Comparison of ENCODE assay signal across 13 cellular contexts in the genomic region with DNA sequence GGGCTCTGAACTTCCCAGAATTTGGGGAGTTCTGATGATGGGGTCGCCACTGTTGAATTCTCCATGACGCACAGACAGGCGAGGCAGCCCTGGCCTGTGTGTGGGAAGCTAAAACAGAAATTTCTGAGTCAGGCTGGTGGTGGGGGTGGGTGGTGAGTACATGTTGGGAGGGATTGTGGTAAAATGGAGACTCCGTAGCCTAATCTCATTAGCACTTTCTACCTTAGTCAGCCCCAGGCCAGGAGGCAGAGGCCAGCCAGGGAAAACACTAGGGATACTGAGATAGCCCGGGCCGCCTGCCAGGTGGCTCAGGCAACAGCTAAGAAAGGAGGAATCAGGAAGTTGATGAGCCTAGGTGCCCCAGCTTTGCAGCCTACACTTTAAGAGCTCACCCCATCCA. TPM values are rescaled to one million over a fixed set of nuclear protein-coding genes. Genes with fewer than 3 reads are reported as not detected.
DNase-seq lines count a peak whose midpoint lies in the region; ATAC-seq and TF ChIP-seq lines count a peak whose summit lies in the region.
"Had no signal": no experiment of that assay in that cellular context is flagged by ENCODE, and none has a peak within 500 bp of the region (broad histone marks: within the 10 kb centered on the region; RNA-seq: fewer than 3 reads in every experiment).

No MANE protein-coding gene starts in this region.

- H3K9me3 Mint-ChIP-seq in stimulated activated effector memory CD8-positive, alpha-beta T cell treated with anti-CD3 and anti-CD28 coated beads, Interleukin-12 subunit alpha, Interleukin-12 subunit beta, amount 100 ng/mL, for 72 hours = no peaks in the 10 kb centered on the region
- H3K9me3 Mint-ChIP-seq: activated naive CD4-positive, alpha-beta T cell treated with anti-CD3 and anti-CD28 coated beads, Interleukin-2, amount 10 ng/mL, durations not matched to agents 7 days and 5 days; memory B cell had no signal

- intact Hi-C loops in left cardiac atrium (cut with DNase I) = no loop called here
- intact Hi-C loops in cardiac septum (cut with DNase I) = no loop called here
- intact Hi-C loops in PC-3 (cut with micrococcal nuclease) = loop anchor here (2.0 kb wide), 1 partner anchor 255 kb away; no protein-coding TSS in a partner anchor

- CTCF ChIA-PET in PC-3 (lab: Charles Lee) = no interaction called here

- H3K4me2 ChIP-seq in PC-3 (ENCODE audit: low read length) = no peak overlapping the region
- H3K4me2 ChIP-seq: neural progenitor cell had no signal

- peak; percentile 57 to 90 for ATAC-seq in left cardiac atrium
- no peak for ATAC-seq in PC-3
- ATAC-seq in stimulated activated effector memory CD8-positive, alpha-beta T cell treated with anti-CD3 and anti-CD28 coated beads, Interleukin-12 subunit alpha, Interleukin-12 subunit beta, amount 100 ng/mL, for 72 hours = peak; percentile 83

- H3K4me3 Mint-ChIP-seq in stimulated activated effector memory CD8-positive, alpha-beta T cell treated with anti-CD3 and anti-CD28 coated beads, Interleukin-12 subunit alpha, Interleukin-12 subunit beta, amount 100 ng/mL, for 72 hours = peak overlapping the region; percentile 43
- H3K4me3 Mint-ChIP-seq: activated naive CD4-positive, alpha-beta T cell treated with anti-CD3 and anti-CD28 coated beads, Interleukin-2, amount 10 ng/mL, durations not matched to agents 7 days and 5 days; B cell; memory B cell; neural progenitor cell had no signal

- no peaks in the 10 kb centered on the region for H4K20me1 ChIP-seq in PC-3 (ENCODE audit: low read length)

- peaks cover 8% of the 10 kb centered on the region for H3K4me1 ChIP-seq in PC-3 (ENCODE audit: insufficient read depth, low read length)
- H3K4me1 ChIP-seq: neural progenitor cell had no signal

- peaks cover 3% of the 10 kb centered on the region for H3K27me3 ChIP-seq in PC-3 (ENCODE audit: low read length)
- H3K27me3 ChIP-seq: neural progenitor cell had no signal

- POLR2A ChIA-PET in PC-3 (lab: Charles Lee; ENCODE audit: unreplicated experiment) = no interaction called here

- peaks cover 14% of the 10 kb centered on the region for H3K4me1 Mint-ChIP-seq in stimulated activated effector memory CD8-positive, alpha-beta T cell treated with anti-CD3 and anti-CD28 coated beads, Interleukin-12 subunit alpha, Interleukin-12 subunit beta, amount 100 ng/mL, for 72 hours
- H3K4me1 Mint-ChIP-seq: activated naive CD4-positive, alpha-beta T cell treated with anti-CD3 and anti-CD28 coated beads, Interleukin-2, amount 10 ng/mL, durations not matched to agents 7 days and 5 days; B cell; neural progenitor cell had no signal

- H3K27ac Mint-ChIP-seq in stimulated activated effector memory CD8-positive, alpha-beta T cell treated with anti-CD3 and anti-CD28 coated beads, Interleukin-12 subunit alpha, Interleukin-12 subunit beta, amount 100 ng/mL, for 72 hours = no peak overlapping the region
- H3K27ac Mint-ChIP-seq: activated naive CD4-positive, alpha-beta T cell treated with anti-CD3 and anti-CD28 coated beads, Interleukin-2, amount 10 ng/mL, durations not matched to agents 7 days and 5 days; B cell; memory B cell; neural progenitor cell had no signal

- H2AFZ ChIP-seq in PC-3 (ENCODE audit: low read length) = no peak overlapping the region
- H2AFZ ChIP-seq: neural progenitor cell had no signal

- no peak overlapping the region for H3K9ac ChIP-seq in PC-3 (ENCODE audit: low read length)
- H3K9ac ChIP-seq: neural progenitor cell had no signal

- H3K36me3 Mint-ChIP-seq in stimulated activated effector memory CD8-positive, alpha-beta T cell treated with anti-CD3 and anti-CD28 coated beads, Interleukin-12 subunit alpha, Interleukin-12 subunit beta, amount 100 ng/mL, for 72 hours = no peaks in the 10 kb centered on the region
- H3K36me3 Mint-ChIP-seq: activated naive CD4-positive, alpha-beta T cell treated with anti-CD3 and anti-CD28 coated beads, Interleukin-2, amount 10 ng/mL, durations not matched to agents 7 days and 5 days; memory B cell; neural progenitor cell had no signal

- no peaks in the 10 kb centered on the region for H3K79me2 ChIP-seq in PC-3 (ENCODE audit: low read length)

- H3K27ac ChIP-seq in PC-3 (ENCODE audit: low read length) = no peak overlapping the region
- H3K27ac ChIP-seq: neural progenitor cell had no signal

- no peaks in the 10 kb centered on the region for H3K36me3 ChIP-seq in PC-3 (ENCODE audit: low read depth, low read length)
- H3K36me3 ChIP-seq: neural progenitor cell had no signal

- no peaks in the 10 kb centered on the region for H3F3A ChIP-seq in PC-3 (ENCODE audit: low read length, unreplicated experiment)

- DNase-seq in left cardiac atrium (peak; percentile 48), cardiac septum (ENCODE audit: low spot score) (no peak), PC-3 (peak; percentile 32), epithelial cell of esophagus (ENCODE audit: low read depth) (peak; percentile 38), NCI-H128 (lab: John Stamatoyannopoulos, UW; ENCODE audit: unreplicated experiment) (no peak), superior temporal gyrus (ENCODE audit: extremely low spot score) (no peak), DMS153 (lab: John Stamatoyannopoulos, UW) (no peak)
- DNase-seq in stimulated activated effector memory CD8-positive, alpha-beta T cell treated with anti-CD3 and anti-CD28 coated beads, Interleukin-12 subunit alpha, Interleukin-12 subunit beta, amount 100 ng/mL, for 72 hours (ENCODE audit: low spot score in 2 of 2) = no peak
- DNase-seq: activated naive CD4-positive, alpha-beta T cell treated with anti-CD3 and anti-CD28 coated beads, Interleukin-2, amount 10 ng/mL, durations not matched to agents 7 days and 5 days had no signal

- no TSS peak for BruUV-seq in PC-3 (replicated peaks; lab: Mats Ljungman, UMichigan)

- H3K4me3 ChIP-seq in PC-3 (ENCODE audit: low read length) = no peak overlapping the region
- H3K4me3 ChIP-seq in epithelial cell of esophagus (ENCODE audit: low read length) = no peak overlapping the region
- H3K4me3 ChIP-seq: neural progenitor cell had no signal

- TF ChIP-seq CTCF in PC-3 (conservative IDR thresholded peaks at IDR 0.05; ENCODE audit: low read depth, low read length) (no peak), epithelial cell of esophagus (IDR thresholded peaks at IDR 0.05; ENCODE audit: insufficient read depth, low read depth, low read length, missing control alignments) (no peak)

- no peaks in the 10 kb centered on the region for H3K9me2 ChIP-seq in PC-3 (replicated peaks; ENCODE audit: low read length)

- H3K9me3 ChIP-seq in PC-3 (ENCODE audit: low read length) = no peaks in the 10 kb centered on the region

RNA-seq across cellular contexts. Expression of gene NHSL2, which starts 39.3 kb away (rescaled TPM):
- 1 to 10 TPM; 6.1 to 8.8 TPM for total RNA-seq in left cardiac atrium
- 6.7 TPM for total RNA-seq in cardiac septum
- 0.07 and 0.58 TPM in 2 replicates for total RNA-seq in PC-3 (2014; rRNA removed)
- total RNA-seq: OCI-LY7 had no signal

Comparison
In these comparisons a context has a peak if more than half of its experiments do, and no peak if none do; other contexts are left out.
1. DNase-seq: peak in left cardiac atrium (single experiment), PC-3 (single experiment) and epithelial cell of esophagus (single experiment); none in cardiac septum (single experiment), stimulated activated effector memory CD8-positive, alpha-beta T cell treated with anti-CD3 and anti-CD28 coated beads, Interleukin-12 subunit alpha, Interleukin-12 subunit beta, amount 100 ng/mL, for 72 hours (0 of 2), NCI-H128 (single experiment), superior temporal gyrus (single experiment) and DMS153 (single experiment).